9 cellular contexts compared by ENCODE assay signal in genomic region chr12:14185441-14186192, GRCh38.
DNase-seq lines count a peak whose midpoint lies in the region; ATAC-seq and TF ChIP-seq lines count a peak whose summit lies in the region.
"Had no signal": no experiment of that assay in that cellular context is flagged by ENCODE, and none has a peak within 500 bp of the region (broad histone marks: within the 10 kb centered on the region; RNA-seq: fewer than 3 reads in every experiment).

No MANE protein-coding gene starts in this region.

- no peaks in the 10 kb centered on the region for H3K9me3 Mint-ChIP-seq in endothelial cell (ENCODE audit: unreplicated experiment)
- H3K9me3 Mint-ChIP-seq: T-cell had no signal

- no peak for TF ChIP-seq EP300 in neural cell (conservative IDR thresholded peaks at IDR 0.05; ENCODE audit: poor library complexity, severe bottlenecking)

- no peaks in the 10 kb centered on the region for H3K9me2 ChIP-seq in neural cell (ENCODE audit: insufficient read depth, low read length)

- no peaks in the 10 kb centered on the region for H3K36me3 ChIP-seq in neural cell (ENCODE audit: insufficient read depth, low read length)

- no peak overlapping the region for H3K27ac ChIP-seq in neural cell (ENCODE audit: low read length)

- peak; percentile 78 for TF ChIP-seq RAD21 in neural cell (conservative IDR thresholded peaks at IDR 0.05)

- no peak overlapping the region for H2AFZ ChIP-seq in neural cell (ENCODE audit: low read depth, low read length)

- peak; percentile 76 for ATAC-seq in HG02759 (IDR thresholded peaks at IDR 0.05; ENCODE audit: unreplicated experiment)
- ATAC-seq: T-cell had no signal

- no peaks in the 10 kb centered on the region for H4K20me1 ChIP-seq in neural cell (ENCODE audit: insufficient read depth)

- no peak overlapping the region for H3K4me3 Mint-ChIP-seq in endothelial cell (ENCODE audit: unreplicated experiment)
- H3K4me3 Mint-ChIP-seq: T-cell had no signal

- DNase-seq in AML-193 (lab: John Stamatoyannopoulos, UW) (peak; percentile 16 to 38), NAMALWA (ENCODE audit: low spot score) (peak; percentile 83), SK-MEL-5 (ENCODE audit: low read depth, low spot score) (peak; percentile 70), endothelial cell (ENCODE audit: low spot score) (peak; percentile 48), GM19240 (ENCODE audit: insufficient read length, low spot score) (no peak)

- in situ Hi-C loops in SK-MEL-5 (cut with HindIII; ENCODE audit: low pct_unique_long_range_greater_than_20kb, low sequenced_read_pairs), result no loop called here

- H3K27me3 Mint-ChIP-seq in endothelial cell (ENCODE audit: unreplicated experiment), result peaks cover 4% of the 10 kb centered on the region

- H3K79me2 ChIP-seq in neural cell (replicated peaks; ENCODE audit: insufficient read depth, low read length), result no peaks in the 10 kb centered on the region

- H3K9ac ChIP-seq in neural cell (ENCODE audit: low read length), result no peak overlapping the region

- no peak overlapping the region for H3K27ac Mint-ChIP-seq in endothelial cell (ENCODE audit: unreplicated experiment)
- H3K27ac Mint-ChIP-seq: T-cell had no signal

- no peak overlapping the region for H3K4me3 ChIP-seq in neural cell (ENCODE audit: low read length)

- no peak overlapping the region for H3K4me2 ChIP-seq in neural cell (ENCODE audit: low read length)

- TF ChIP-seq CTCF in GM12874 (IDR thresholded peaks at IDR 0.05; ENCODE audit: insufficient read depth, low read depth, low read length) (peak; percentile 73), endothelial cell (IDR thresholded peaks at IDR 0.05; ENCODE audit: unreplicated experiment) (peak; percentile 59), neural cell (IDR thresholded peaks at IDR 0.05; ENCODE audit: poor library complexity, severe bottlenecking) (peak; percentile 84)

- peaks cover 14% of the 10 kb centered on the region for H3K4me1 Mint-ChIP-seq in endothelial cell (ENCODE audit: unreplicated experiment)

- no peaks in the 10 kb centered on the region for H3K9me3 ChIP-seq in neural cell (ENCODE audit: low read length)

- no peaks in the 10 kb centered on the region for H3F3A ChIP-seq in neural cell (ENCODE audit: insufficient read depth, low read length, poor library complexity, severe bottlenecking)

- no peaks in the 10 kb centered on the region for H3K36me3 Mint-ChIP-seq in endothelial cell (ENCODE audit: low read depth, unreplicated experiment)
- H3K36me3 Mint-ChIP-seq: T-cell had no signal

- H3K27me3 ChIP-seq in neural cell (ENCODE audit: insufficient read depth, low read depth, low read length), result no peaks in the 10 kb centered on the region

TF ChIP-seq in neural cell, 6 proteins besides CTCF, POLR2A, EP300 and RAD21:
- TF ChIP-seq POLR2AphosphoS5 (IDR thresholded peaks at IDR 0.05) (no peak), TAF1 (IDR thresholded peaks at IDR 0.05; ENCODE audit: low read depth) (no peak), SMC3 (conservative IDR thresholded peaks at IDR 0.05; ENCODE audit: poor library complexity) (peak; percentile 81), MXI1 (conservative IDR thresholded peaks at IDR 0.05; ENCODE audit: poor library complexity, severe bottlenecking) (no peak), EZH2 (IDR thresholded peaks at IDR 0.05; ENCODE audit: borderline replicate concordance, insufficient read depth, low read length, poor library complexity, severe bottlenecking) (no peak)
- TF ChIP-seq, protein P1, sequence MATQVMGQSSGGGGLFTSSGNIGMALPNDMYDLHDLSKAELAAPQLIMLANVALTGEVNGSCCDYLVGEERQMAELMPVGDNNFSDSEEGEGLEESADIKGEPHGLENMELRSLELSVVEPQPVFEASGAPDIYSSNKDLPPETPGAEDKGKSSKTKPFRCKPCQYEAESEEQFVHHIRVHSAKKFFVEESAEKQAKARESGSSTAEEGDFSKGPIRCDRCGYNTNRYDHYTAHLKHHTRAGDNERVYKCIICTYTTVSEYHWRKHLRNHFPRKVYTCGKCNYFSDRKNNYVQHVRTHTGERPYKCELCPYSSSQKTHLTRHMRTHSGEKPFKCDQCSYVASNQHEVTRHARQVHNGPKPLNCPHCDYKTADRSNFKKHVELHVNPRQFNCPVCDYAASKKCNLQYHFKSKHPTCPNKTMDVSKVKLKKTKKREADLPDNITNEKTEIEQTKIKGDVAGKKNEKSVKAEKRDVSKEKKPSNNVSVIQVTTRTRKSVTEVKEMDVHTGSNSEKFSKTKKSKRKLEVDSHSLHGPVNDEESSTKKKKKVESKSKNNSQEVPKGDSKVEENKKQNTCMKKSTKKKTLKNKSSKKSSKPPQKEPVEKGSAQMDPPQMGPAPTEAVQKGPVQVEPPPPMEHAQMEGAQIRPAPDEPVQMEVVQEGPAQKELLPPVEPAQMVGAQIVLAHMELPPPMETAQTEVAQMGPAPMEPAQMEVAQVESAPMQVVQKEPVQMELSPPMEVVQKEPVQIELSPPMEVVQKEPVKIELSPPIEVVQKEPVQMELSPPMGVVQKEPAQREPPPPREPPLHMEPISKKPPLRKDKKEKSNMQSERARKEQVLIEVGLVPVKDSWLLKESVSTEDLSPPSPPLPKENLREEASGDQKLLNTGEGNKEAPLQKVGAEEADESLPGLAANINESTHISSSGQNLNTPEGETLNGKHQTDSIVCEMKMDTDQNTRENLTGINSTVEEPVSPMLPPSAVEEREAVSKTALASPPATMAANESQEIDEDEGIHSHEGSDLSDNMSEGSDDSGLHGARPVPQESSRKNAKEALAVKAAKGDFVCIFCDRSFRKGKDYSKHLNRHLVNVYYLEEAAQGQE (IDR thresholded peaks at IDR 0.05; ENCODE audit: borderline replicate concordance), result no peak
